20 cellular contexts compared by ENCODE assay signal in the genomic region with DNA sequence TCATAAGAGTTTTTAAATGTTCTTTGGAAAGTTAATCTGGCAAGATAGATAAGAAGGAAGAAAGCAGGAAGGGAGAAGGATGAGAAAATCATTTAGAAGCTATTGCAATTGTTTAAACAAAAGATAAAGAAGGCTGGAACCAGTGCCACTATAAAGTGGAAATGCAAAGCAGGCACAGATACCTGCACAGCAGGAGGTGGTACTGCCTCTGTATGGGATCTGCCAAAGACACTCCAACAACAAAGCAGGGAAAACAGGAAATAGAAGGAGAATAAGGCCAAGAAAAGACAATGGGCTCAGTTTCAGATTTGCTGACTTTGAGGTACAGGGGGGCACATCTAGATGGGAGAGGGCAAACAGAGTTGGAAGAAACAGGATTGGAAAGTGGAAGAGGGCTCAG.
"Had no signal": no experiment of that assay in that cellular context is flagged by ENCODE, and none has a peak within 500 bp of the region (broad histone marks: within the 10 kb centered on the region; RNA-seq: fewer than 3 reads in every experiment).

No MANE protein-coding gene starts in this region.

- DNase-seq: central memory CD4-positive, alpha-beta T cell; colonic mucosa; effector memory CD4-positive, alpha-beta T cell; esophagus squamous epithelium; foreskin melanocyte; hypothalamus; left ventricle myocardium superior; lower lobe of right lung; natural killer cell; stimulated activated CD4-positive, alpha-beta T cell treated with anti-CD3 and anti-CD28 coated beads, Interleukin-4, amount 100 ng/mL, for 4 hours; stimulated activated naive CD8-positive, alpha-beta T cell treated with anti-CD3 and anti-CD28 coated beads, Interleukin-15, Interleukin-2, amounts not matched to agents 100 U/mL and 50 U/mL, for 24 hours; substantia nigra; testis; tibial artery had no signal

- H3K4me1 Mint-ChIP-seq: natural killer cell; stimulated activated memory B cell treated with anti-CD40 and anti-IgM and Interleukin-4, amounts not matched to agents 10 μg/mL and 1 μg/mL and 100 μg/mL, for 72 hours had no signal

- H3K27ac Mint-ChIP-seq: dendritic cell treated with granulocyte-macrophage colony-stimulating factor and Interleukin-4, amounts not matched to agents 40 ng/mL and 50 ng/mL, for 4 days; natural killer cell; stimulated activated memory B cell treated with anti-CD40 and anti-IgM and Interleukin-4, amounts not matched to agents 10 μg/mL and 1 μg/mL and 100 μg/mL, for 72 hours; type B pancreatic cell had no signal

- H3K27ac ChIP-seq: colonic mucosa, esophagus squamous epithelium, lower lobe of right lung, prostate gland, right atrium auricular region, testis, tibial artery had no signal

- H3K27me3 Mint-ChIP-seq: stimulated activated memory B cell treated with anti-CD40 and anti-IgM and Interleukin-4, amounts not matched to agents 10 μg/mL and 1 μg/mL and 100 μg/mL, for 72 hours had no signal

- H3K4me3 Mint-ChIP-seq: dendritic cell treated with granulocyte-macrophage colony-stimulating factor and Interleukin-4, amounts not matched to agents 40 ng/mL and 50 ng/mL, for 4 days; natural killer cell; stimulated activated memory B cell treated with anti-CD40 and anti-IgM and Interleukin-4, amounts not matched to agents 10 μg/mL and 1 μg/mL and 100 μg/mL, for 72 hours; type B pancreatic cell had no signal

- H3K36me3 ChIP-seq: colonic mucosa, esophagus squamous epithelium, lower lobe of right lung, prostate gland had no signal

- H3K9me3 ChIP-seq: colonic mucosa, esophagus squamous epithelium, lower lobe of right lung, prostate gland, right atrium auricular region, testis, tibial artery had no signal

- H3K27me3 ChIP-seq: colonic mucosa, esophagus squamous epithelium, right atrium auricular region, testis, tibial artery had no signal

- H3K4me1 ChIP-seq: colonic mucosa, esophagus squamous epithelium, lower lobe of right lung, prostate gland, right atrium auricular region, testis, tibial artery had no signal

- ATAC-seq: left ventricle myocardium superior; lower lobe of right lung; natural killer cell; sciatic nerve; stimulated activated memory B cell treated with anti-CD40 and anti-IgM and Interleukin-4, amounts not matched to agents 10 μg/mL and 1 μg/mL and 100 μg/mL, for 72 hours; stimulated activated naive CD8-positive, alpha-beta T cell treated with anti-CD3 and anti-CD28 coated beads, Interleukin-15, Interleukin-2, amounts not matched to agents 100 U/mL and 50 U/mL, for 24 hours had no signal

- H3K9me3 Mint-ChIP-seq: dendritic cell treated with granulocyte-macrophage colony-stimulating factor and Interleukin-4, amounts not matched to agents 40 ng/mL and 50 ng/mL, for 4 days; type B pancreatic cell had no signal

- H3K4me3 ChIP-seq: colonic mucosa, esophagus squamous epithelium, lower lobe of right lung, prostate gland, right atrium auricular region, testis, tibial artery had no signal

- H3K36me3 Mint-ChIP-seq: natural killer cell; stimulated activated memory B cell treated with anti-CD40 and anti-IgM and Interleukin-4, amounts not matched to agents 10 μg/mL and 1 μg/mL and 100 μg/mL, for 72 hours; type B pancreatic cell had no signal
